In genomic region chr1:114077188-114077587, GRCh38 we compare ENCODE assay signal across 37 cellular contexts.
"Had no signal": no experiment of that assay in that cellular context is flagged by ENCODE, and none has a peak within 500 bp of the region (broad histone marks: within the 10 kb centered on the region; RNA-seq: fewer than 3 reads in every experiment).

No MANE protein-coding gene starts in this region.

- H3K27ac Mint-ChIP-seq: activated CD4-positive, alpha-beta memory T cell treated with anti-CD3 and anti-CD28 coated beads for 36 hours; activated CD4-positive, alpha-beta T cell treated with anti-CD3 and anti-CD28 coated beads for 36 hours; activated CD4-positive, alpha-beta T cell treated with anti-CD3 and anti-CD28 coated beads, Interleukin-2, amount 10 ng/mL, durations not matched to agents 24 days and 14 days; activated CD8-positive, alpha-beta memory T cell treated with anti-CD3 and anti-CD28 coated beads, Interleukin-2, amount 10 ng/mL, durations not matched to agents 7 days and 5 days; activated CD8-positive, alpha-beta T cell treated with anti-CD3 and anti-CD28 coated beads, Interleukin-2, amount 10 ng/mL, durations not matched to agents 7 days and 5 days; activated naive CD4-positive, alpha-beta T cell treated with anti-CD3 and anti-CD28 coated beads for 36 hours; activated naive CD4-positive, alpha-beta T cell treated with anti-CD3 and anti-CD28 coated beads, Interleukin-2, amount 50 U/mL, for 24 hours; activated naive CD8-positive, alpha-beta T cell treated with anti-CD3 and anti-CD28 coated beads for 36 hours; activated naive CD8-positive, alpha-beta T cell treated with anti-CD3 and anti-CD28 coated beads, Interleukin-2, amount 50 U/mL, for 24 hours; activated T-helper 1 cell treated with anti-CD3 and anti-CD28 coated beads, Interleukin-12 subunit alpha, Interleukin-12 subunit beta, Interleukin-2, Interleukin-4 antibody, amounts not matched to agents 30 ng/mL and 10 ng/mL and 1 ng/mL, durations not matched to agents 14 hours and 24 hours and 36 hours; activated T-helper 2 cell treated with anti-CD3 and anti-CD28 coated beads, Interferon-gamma antibody, Interleukin-2, Interleukin-4, amounts not matched to agents 10 μg/mL and 5 μg/mL and 100 μg/mL, durations not matched to agents 14 hours and 24 hours and 36 hours; effector memory CD8-positive, alpha-beta T cell; T-helper 2 cell treated with Interferon-gamma antibody and Interleukin-4, amounts not matched to agents 5 μg/mL and 100 μg/mL, for 36 hours had no signal

- H3K9me3 Mint-ChIP-seq: activated naive CD4-positive, alpha-beta T cell treated with anti-CD3 and anti-CD28 coated beads for 36 hours; activated naive CD8-positive, alpha-beta T cell treated with anti-CD3 and anti-CD28 coated beads, Interleukin-2, amount 50 U/mL, for 24 hours; activated T-helper 1 cell treated with anti-CD3 and anti-CD28 coated beads, Interleukin-12 subunit alpha, Interleukin-12 subunit beta, Interleukin-2, Interleukin-4 antibody, amounts not matched to agents 30 ng/mL and 10 ng/mL and 1 ng/mL, durations not matched to agents 14 hours and 24 hours and 36 hours had no signal

- H3K27ac ChIP-seq: adrenal gland, body of pancreas, esophagus muscularis mucosa, foreskin keratinocyte, gastrocnemius medialis, heart left ventricle, WERI-Rb-1 had no signal

- FAIRE-seq: colon had no signal

- H3K27me3 ChIP-seq: adrenal gland, body of pancreas, esophagus muscularis mucosa, gastrocnemius medialis, heart left ventricle had no signal

- H3K36me3 ChIP-seq: adrenal gland, esophagus muscularis mucosa, gastrocnemius medialis, heart left ventricle, WERI-Rb-1 had no signal

- H3K4me3 Mint-ChIP-seq: activated CD4-positive, alpha-beta memory T cell treated with anti-CD3 and anti-CD28 coated beads for 36 hours; activated CD4-positive, alpha-beta T cell treated with anti-CD3 and anti-CD28 coated beads for 36 hours; activated CD4-positive, alpha-beta T cell treated with anti-CD3 and anti-CD28 coated beads, Interleukin-2, amount 10 ng/mL, durations not matched to agents 24 days and 14 days; activated CD8-positive, alpha-beta memory T cell treated with anti-CD3 and anti-CD28 coated beads, Interleukin-2, amount 10 ng/mL, durations not matched to agents 7 days and 5 days; activated CD8-positive, alpha-beta T cell treated with anti-CD3 and anti-CD28 coated beads, Interleukin-2, amount 10 ng/mL, durations not matched to agents 7 days and 5 days; activated naive CD4-positive, alpha-beta T cell treated with anti-CD3 and anti-CD28 coated beads for 36 hours; activated naive CD4-positive, alpha-beta T cell treated with anti-CD3 and anti-CD28 coated beads, Interleukin-2, amount 50 U/mL, for 24 hours; activated naive CD8-positive, alpha-beta T cell treated with anti-CD3 and anti-CD28 coated beads for 36 hours; activated naive CD8-positive, alpha-beta T cell treated with anti-CD3 and anti-CD28 coated beads, Interleukin-2, amount 50 U/mL, for 24 hours; activated T-helper 1 cell treated with anti-CD3 and anti-CD28 coated beads, Interleukin-12 subunit alpha, Interleukin-12 subunit beta, Interleukin-2, Interleukin-4 antibody, amounts not matched to agents 30 ng/mL and 10 ng/mL and 1 ng/mL, durations not matched to agents 14 hours and 24 hours and 36 hours; effector memory CD8-positive, alpha-beta T cell; T-helper 2 cell treated with Interferon-gamma antibody and Interleukin-4, amounts not matched to agents 5 μg/mL and 100 μg/mL, for 36 hours had no signal

- ATAC-seq: activated CD4-positive, alpha-beta T cell treated with anti-CD3 and anti-CD28 coated beads for 36 hours; activated CD8-positive, alpha-beta memory T cell treated with anti-CD3 and anti-CD28 coated beads, Interleukin-2, amount 10 ng/mL, durations not matched to agents 7 days and 5 days; activated CD8-positive, alpha-beta T cell treated with anti-CD3 and anti-CD28 coated beads, Interleukin-2, amount 10 ng/mL, durations not matched to agents 7 days and 5 days; activated naive CD8-positive, alpha-beta T cell treated with anti-CD3 and anti-CD28 coated beads, Interleukin-2, amount 50 U/mL, for 24 hours; body of pancreas; effector memory CD8-positive, alpha-beta T cell; foreskin keratinocyte; gastrocnemius medialis; heart left ventricle; T-helper 17 cell had no signal

- H3K4me1 ChIP-seq: adrenal gland, body of pancreas had no signal

- H3K36me3 Mint-ChIP-seq: activated CD4-positive, alpha-beta memory T cell treated with anti-CD3 and anti-CD28 coated beads for 36 hours; activated CD8-positive, alpha-beta memory T cell treated with anti-CD3 and anti-CD28 coated beads, Interleukin-2, amount 10 ng/mL, durations not matched to agents 7 days and 5 days; activated naive CD8-positive, alpha-beta T cell treated with anti-CD3 and anti-CD28 coated beads for 36 hours had no signal

- DNase-seq: activated CD4-positive, alpha-beta memory T cell treated with anti-CD3 and anti-CD28 coated beads for 36 hours; activated CD4-positive, alpha-beta T cell treated with anti-CD3 and anti-CD28 coated beads for 36 hours; activated CD4-positive, alpha-beta T cell treated with anti-CD3 and anti-CD28 coated beads, Interleukin-2, amount 10 ng/mL, durations not matched to agents 24 days and 14 days; activated CD4-positive, CD25-positive, alpha-beta regulatory T cell; activated CD4-positive, CD25-positive, alpha-beta regulatory T cell treated with anti-CD3 and anti-CD28 coated beads, Interleukin-2, amount 50 U/mL, for 72 hours; activated CD8-positive, alpha-beta memory T cell treated with anti-CD3 and anti-CD28 coated beads, Interleukin-2, amount 10 ng/mL, durations not matched to agents 7 days and 5 days; activated CD8-positive, alpha-beta memory T cell treated with anti-CD3 and anti-CD28 coated beads, Interleukin-2, amount 50 U/mL, for 4 hours; activated CD8-positive, alpha-beta T cell treated with anti-CD3 and anti-CD28 coated beads, Interleukin-2, amount 10 ng/mL, durations not matched to agents 7 days and 5 days; activated effector memory CD4-positive, alpha-beta T cell treated with anti-CD3 and anti-CD28 coated beads, Interleukin-2, amount 50 U/mL, for 16 hours; activated naive CD4-positive, alpha-beta T cell treated with anti-CD3 and anti-CD28 coated beads for 36 hours; activated naive CD8-positive, alpha-beta T cell treated with anti-CD3 and anti-CD28 coated beads for 36 hours; activated naive CD8-positive, alpha-beta T cell treated with anti-CD3 and anti-CD28 coated beads, Interleukin-2, amount 50 U/mL, for 24 hours; activated T-cell treated with anti-CD3 and anti-CD28 coated beads, Interleukin-2, amount 50 U/mL, for 1 hour; activated T-cell treated with anti-CD3 and anti-CD28 coated beads, Interleukin-2, amount 50 U/mL, for 48 hours; adrenal gland; amygdala; aorta; body of pancreas; caudate nucleus; cortex of kidney; dermis blood vessel endothelial cell; effector CD4-positive, alpha-beta T cell; effector memory CD8-positive, alpha-beta T cell; foreskin keratinocyte; gastrocnemius medialis; glutamatergic neuron; heart left ventricle; T-helper 1 cell; T-helper 17 cell; T1000; WERI-Rb-1 had no signal

- H3K4me3 ChIP-seq: adrenal gland, body of pancreas, esophagus muscularis mucosa, gastrocnemius medialis, heart left ventricle had no signal

- H3K4me1 Mint-ChIP-seq: activated naive CD4-positive, alpha-beta T cell treated with anti-CD3 and anti-CD28 coated beads, Interleukin-2, amount 50 U/mL, for 24 hours; activated naive CD8-positive, alpha-beta T cell treated with anti-CD3 and anti-CD28 coated beads, Interleukin-2, amount 50 U/mL, for 24 hours had no signal

- H3K27me3 Mint-ChIP-seq: activated CD4-positive, alpha-beta memory T cell treated with anti-CD3 and anti-CD28 coated beads for 36 hours; activated CD4-positive, alpha-beta T cell treated with anti-CD3 and anti-CD28 coated beads for 36 hours; activated CD8-positive, alpha-beta memory T cell treated with anti-CD3 and anti-CD28 coated beads, Interleukin-2, amount 10 ng/mL, durations not matched to agents 7 days and 5 days; activated naive CD4-positive, alpha-beta T cell treated with anti-CD3 and anti-CD28 coated beads, Interleukin-2, amount 50 U/mL, for 24 hours; activated naive CD8-positive, alpha-beta T cell treated with anti-CD3 and anti-CD28 coated beads for 36 hours had no signal

- H3K9me3 ChIP-seq: adrenal gland, body of pancreas, gastrocnemius medialis had no signal
